In genomic region chr1:181187596-181188126, GRCh38 we compare ENCODE assay signal across 22 cellular contexts.
DNase-seq lines count a peak whose midpoint lies in the region; FAIRE-seq and TF ChIP-seq lines count a peak whose summit lies in the region.
"Had no signal": no experiment of that assay in that cellular context is flagged by ENCODE, and none has a peak within 500 bp of the region (broad histone marks: within the 10 kb centered on the region; RNA-seq: fewer than 3 reads in every experiment).

No MANE protein-coding gene starts in this region.

- H3K27ac ChIP-seq in right atrium auricular region = no peak overlapping the region
- H3K27ac ChIP-seq: 22Rv1; BLaER1 treated with 17β-estradiol and CSF1 and Interleukin-3, amounts not matched to agents 10 nM and 100 nM; GM23248 had no signal

- DNase-seq in activated CD8-positive, alpha-beta memory T cell treated with anti-CD3 and anti-CD28 coated beads for 24 hours = peak; percentile 38
- DNase-seq in activated CD8-positive, alpha-beta memory T cell treated with anti-CD3 and anti-CD28 coated beads, Interleukin-2, amount 50 U/mL, for 4 hours = no peak
- DNase-seq in right atrium auricular region (ENCODE audit: low spot score) (peak; percentile 44), cardiac septum (ENCODE audit: low spot score) (no peak), mesenteric fat pad (ENCODE audit: low spot score) (peak; percentile 51), RCC 7860 (ENCODE audit: low spot score) (no peak)
- DNase-seq: CD4-positive, alpha-beta T cell; CD8-positive, alpha-beta memory T cell; DMS 273 treated with DMSO at 0.1 percent for 48 hours; DMS79; EL; GDM1; GM23248; H7; HCEC 1CT had no signal

- no peaks in the 10 kb centered on the region for H3K9me3 ChIP-seq in right atrium auricular region
- H3K9me3 ChIP-seq: BLaER1 treated with 17β-estradiol and CSF1 and Interleukin-3, amounts not matched to agents 10 nM and 100 nM had no signal

- H3K36me3 ChIP-seq in right atrium auricular region = no peaks in the 10 kb centered on the region
- H3K36me3 ChIP-seq: BLaER1 treated with 17β-estradiol and CSF1 and Interleukin-3, amounts not matched to agents 10 nM and 100 nM had no signal

- H3K4me3 ChIP-seq in right atrium auricular region = no peak overlapping the region
- H3K4me3 ChIP-seq: BLaER1 treated with 17β-estradiol and CSF1 and Interleukin-3, amounts not matched to agents 10 nM and 100 nM; GM12878; GM23248 had no signal

- TF ChIP-seq CTCF in right atrium auricular region (IDR thresholded peaks at IDR 0.05) = no peak

- H3K27me3 ChIP-seq in right atrium auricular region = no peaks in the 10 kb centered on the region
- H3K27me3 ChIP-seq: BLaER1 treated with 17β-estradiol and CSF1 and Interleukin-3, amounts not matched to agents 10 nM and 100 nM had no signal

- FAIRE-seq in RCC 7860 (lab: Jason Lieb, UNC) = no peak
- FAIRE-seq: A204.1, D721Med, GM12878, GM19239, H1 had no signal

- intact Hi-C loops in cardiac septum (cut with DNase I) = no loop called here

- peaks cover 0 to 13% of the 10 kb centered on the region in 2 donors for H3K4me1 ChIP-seq in right atrium auricular region

Comparison
In these comparisons a context has a peak if more than half of its experiments do, and no peak if none do; other contexts are left out.
1. DNase-seq: peak in activated CD8-positive, alpha-beta memory T cell treated with anti-CD3 and anti-CD28 coated beads for 24 hours (single experiment), right atrium auricular region (single experiment) and mesenteric fat pad (single experiment); none in activated CD8-positive, alpha-beta memory T cell treated with anti-CD3 and anti-CD28 coated beads, Interleukin-2, amount 50 U/mL, for 4 hours (single experiment), cardiac septum (single experiment) and RCC 7860 (single experiment).